In genomic region chr9:121634800-121635261, GRCh38 we compare ENCODE assay signal across 8 cellular contexts. TPM values are rescaled to one million over a fixed set of nuclear protein-coding genes. Genes with fewer than 3 reads are reported as not detected.
A peak's percentile ranks its signal among the peaks of the same experiment; 100 is the strongest.
DNase-seq lines count a peak whose midpoint lies in the region; ATAC-seq and TF ChIP-seq lines count a peak whose summit lies in the region.

No MANE protein-coding gene starts in this region.

- ATAC-seq in body of pancreas, result peak; percentile 53
- peak; percentile 25 to 61 for ATAC-seq in lower lobe of right lung
- no peak for ATAC-seq in HG03565 (IDR thresholded peaks at IDR 0.05; ENCODE audit: unreplicated experiment)
- no peak for ATAC-seq in T-cell (replicated peaks in 1 of 4)

- H3K36me3 ChIP-seq in body of pancreas (replicated peaks in 1 of 2; ENCODE audit: insufficient read depth in 1 of 2, low read depth in 2 of 2), result no peaks in the 10 kb centered on the region
- H3K36me3 ChIP-seq in lower lobe of right lung, result no peaks in the 10 kb centered on the region

- H3K27me3 Mint-ChIP-seq in activated T-cell treated with anti-CD3 and anti-CD28 coated beads, Interleukin-2, amount 50 U/mL, for 24 hours, result peaks cover 11% of the 10 kb centered on the region
- peaks cover 4 to 14% of the 10 kb centered on the region in 2 donors for H3K27me3 Mint-ChIP-seq in T-cell

- no peaks in the 10 kb centered on the region for H3K27me3 ChIP-seq in body of pancreas
- H3K27me3 ChIP-seq in lower lobe of right lung (ENCODE audit: low read depth), result no peaks in the 10 kb centered on the region

- H3K27ac Mint-ChIP-seq in activated T-cell treated with anti-CD3 and anti-CD28 coated beads, Interleukin-2, amount 50 U/mL, for 24 hours, result no peak overlapping the region
- H3K27ac Mint-ChIP-seq in T-cell, result no peak overlapping the region

- WGBS in body of pancreas, 2 donors, result 52 to 53% methylated on average over 9 to 12 of the region's 12 CpGs

- CTCF ChIA-PET in T-cell (lab: Charles Lee), result no interaction called here

- intact Hi-C loops in body of pancreas (cut with DNase I) (no loop called here), lower lobe of right lung (cut with DNase I) (no loop called here)

- DNase-seq in AG20443 (ENCODE audit: low spot score) (peak; percentile 63), HT-29 (ENCODE audit: low spot score) (peak; percentile 60), body of pancreas (peak in 1 of 4 donors; percentile 42), lower lobe of right lung (no peak), A172 (ENCODE audit: low spot score) (no peak), T-cell (no peak)
- DNase-seq in activated T-cell treated with anti-CD3 and anti-CD28 coated beads, Interleukin-2, amount 50 U/mL, for 24 hours, result no peak

- no peaks in the 10 kb centered on the region for H3K36me3 Mint-ChIP-seq in activated T-cell treated with anti-CD3 and anti-CD28 coated beads, Interleukin-2, amount 50 U/mL, for 24 hours (ENCODE audit: low read depth)
- no peaks in the 10 kb centered on the region for H3K36me3 Mint-ChIP-seq in T-cell

- H3K4me3 Mint-ChIP-seq in activated T-cell treated with anti-CD3 and anti-CD28 coated beads, Interleukin-2, amount 50 U/mL, for 24 hours, result no peak overlapping the region
- no peak overlapping the region for H3K4me3 Mint-ChIP-seq in T-cell

- no peaks in the 10 kb centered on the region for H3K9me3 ChIP-seq in body of pancreas
- no peaks in the 10 kb centered on the region for H3K9me3 ChIP-seq in lower lobe of right lung

- H3K4me1 ChIP-seq in body of pancreas, result peaks cover 62% of the 10 kb centered on the region
- peaks cover 27% of the 10 kb centered on the region for H3K4me1 ChIP-seq in lower lobe of right lung

- peaks cover 5% of the 10 kb centered on the region for H3K4me1 Mint-ChIP-seq in activated T-cell treated with anti-CD3 and anti-CD28 coated beads, Interleukin-2, amount 50 U/mL, for 24 hours (ENCODE audit: low read depth)
- H3K4me1 Mint-ChIP-seq in T-cell, result peaks cover 0 to 5% (median 3%) of the 10 kb centered on the region in 3 donors

- no peak overlapping the region for H3K4me3 ChIP-seq in body of pancreas
- H3K4me3 ChIP-seq in lower lobe of right lung, result no peak overlapping the region

- H3K27ac ChIP-seq in body of pancreas, result peak overlapping the region in 3 of 4 donors; percentile 46 to 59 (median 58)
- H3K27ac ChIP-seq in lower lobe of right lung, result no peak overlapping the region

- TF ChIP-seq POLR2A in body of pancreas (IDR thresholded peaks at IDR 0.05), result no peak

- H3K9me3 Mint-ChIP-seq in activated T-cell treated with anti-CD3 and anti-CD28 coated beads, Interleukin-2, amount 50 U/mL, for 24 hours, result no peaks in the 10 kb centered on the region
- no peaks in the 10 kb centered on the region for H3K9me3 Mint-ChIP-seq in T-cell

- POLR2A ChIA-PET in T-cell (lab: Charles Lee), result no interaction called here

- TF ChIP-seq CTCF in body of pancreas (IDR thresholded peaks at IDR 0.05) (peak in 6 of 7 experiments; percentile 10 to 58 (median 49)), lower lobe of right lung (IDR thresholded peaks at IDR 0.05) (peak; percentile 40)

RNA-seq across cellular contexts. Expression of gene DAB2IP, which starts 16.6 kb away (rescaled TPM):
- 47.4 and 58.1 TPM in 2 replicates for total RNA-seq in HT-29 (2014; rRNA removed; shearing (Covaris generic))
- total RNA-seq in body of pancreas, result 10 to 100 TPM; 25.2 to 34.9 TPM
- total RNA-seq in lower lobe of right lung, result 54.1 TPM
- 15.8 and 19.1 TPM in 2 replicates for total RNA-seq in A172 (2014; rRNA removed; shearing (Covaris generic))
- under 1 TPM in 4 of 5 donors, not detected in 1; 0.22 to 0.53 (median 0.34) TPM for total RNA-seq in T-cell

Comparison
In these comparisons a context has a peak if more than half of its experiments do, and no peak if none do; other contexts are left out.
1. DNase-seq: peak in AG20443 (single experiment) and HT-29 (single experiment); none in lower lobe of right lung (single experiment), A172 (single experiment), activated T-cell treated with anti-CD3 and anti-CD28 coated beads, Interleukin-2, amount 50 U/mL, for 24 hours (single experiment) and T-cell (0 of 34).
2. ATAC-seq: peak in body of pancreas (single experiment) and lower lobe of right lung (2 of 2); none in HG03565 (single experiment) and T-cell (0 of 4).
3. RNA of gene DAB2IP, which starts 16.6 kb away (total RNA-seq): 47.4 to 58.1 TPM in HT-29, 54.1 TPM in lower lobe of right lung (single experiment), 25.2 to 34.9 TPM in body of pancreas and 15.8 to 19.1 TPM in A172; 0.22 to 0.53 TPM in T-cell; every median in the first group is over 10 times any median in the second.